ENCODE assay signal across 22 cellular contexts in the genomic region with DNA sequence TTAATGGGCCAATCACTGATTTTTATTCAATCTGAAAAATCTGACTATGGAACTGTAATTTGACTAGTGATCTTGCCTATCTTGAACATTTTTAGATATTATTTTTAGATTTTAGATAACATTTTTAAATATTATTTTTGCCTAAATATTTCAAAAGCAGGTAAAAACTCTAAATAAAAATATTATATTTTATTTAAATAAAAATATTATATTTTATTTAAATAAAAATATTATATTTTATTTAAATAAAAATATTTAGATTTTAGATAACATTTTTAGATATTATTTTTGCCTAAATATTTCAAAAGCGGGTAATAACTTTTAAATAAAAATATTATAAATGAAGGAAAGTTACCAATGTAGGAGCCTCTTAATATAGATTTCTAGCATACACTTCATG.
DNase-seq lines count a peak whose midpoint lies in the region; ATAC-seq, FAIRE-seq and TF ChIP-seq lines count a peak whose summit lies in the region.
"Had no signal": no experiment of that assay in that cellular context is flagged by ENCODE, and none has a peak within 500 bp of the region (broad histone marks: within the 10 kb centered on the region; RNA-seq: fewer than 3 reads in every experiment).

No MANE protein-coding gene starts in this region.

- H3K4me3 ChIP-seq in kidney (ENCODE audit: low read length in 2 of 2) = no peak overlapping the region
- H3K4me3 ChIP-seq: A549, HAP-1 had no signal

- no peak overlapping the region for H3K9ac ChIP-seq in kidney (ENCODE audit: low read length in 2 of 2)

- H3K36me3 ChIP-seq in kidney (ENCODE audit: control insufficient read depth in 1 of 2, insufficient read depth in 2 of 2, low read length in 2 of 2) = no peaks in the 10 kb centered on the region
- H3K36me3 ChIP-seq: HAP-1 had no signal

- DNase-seq in kidney (no peak), SIG-M5 (lab: John Stamatoyannopoulos, UW) (no peak), Right ventricle myocardium inferior (ENCODE audit: missing footprints) (no peak), medulla oblongata (ENCODE audit: extremely low spot score) (no peak)
- DNase-seq: ACHN; C1 segment of cervical spinal cord; Calu3; CD4-positive, alpha-beta memory T cell; COR-L47; DMS53; DMS79 treated with DMSO at 0.1 percent for 48 hours; GOT3; HFFc6 had no signal

- ATAC-seq in GM21717 (IDR thresholded peaks at IDR 0.05; ENCODE audit: unreplicated experiment) = no peak
- no peak for ATAC-seq in Right ventricle myocardium inferior
- ATAC-seq: A549 had no signal

- no peak overlapping the region for H3K27ac ChIP-seq in kidney (ENCODE audit: low read depth in 2 of 2, low read length in 2 of 2)
- H3K27ac ChIP-seq: 22Rv1, A549 had no signal

- TF ChIP-seq CTCF in kidney (IDR thresholded peaks at IDR 0.05; ENCODE audit: borderline replicate concordance, extremely low read depth, insufficient read depth) = no peak

- H3K9me3 ChIP-seq in kidney (ENCODE audit: control insufficient read depth in 1 of 2, low read length in 2 of 2) = no peaks in the 10 kb centered on the region
- H3K9me3 ChIP-seq: A549, HAP-1 had no signal

- no peaks in the 10 kb centered on the region for H3K4me1 ChIP-seq in kidney (ENCODE audit: control insufficient read depth in 1 of 2, insufficient read depth in 1 of 2, low read depth in 1 of 2, low read length in 2 of 2)
- H3K4me1 ChIP-seq: A549, HAP-1 had no signal

- intact Hi-C loops in kidney (cut with DNase I) = no loop called here
- intact Hi-C loops in Right ventricle myocardium inferior (cut with DNase I) = no loop called here

- FAIRE-seq in A204.1 (lab: Jason Lieb, UNC) (peak; percentile 99), TTC549 (lab: Jason Lieb, UNC) (peak; percentile 98), endometrium (lab: Jason Lieb, UNC) (peak; percentile 88), kidney (lab: Jason Lieb, UNC) (peak; percentile 99)
- FAIRE-seq: A549, GM12892, GM19239 had no signal
